ENCODE assay signal across 1 cellular context in genomic region chr3:127685708-127686511, GRCh38.
TF ChIP-seq lines count a peak whose summit lies in the region.

No MANE protein-coding gene starts in this region.

TF ChIP-seq in K562, 482 proteins besides CTCF, POLR2A, EP300 and RAD21:
- TF ChIP-seq PBX2 (CRISPR knock-in tag; IDR thresholded peaks at IDR 0.05; ENCODE audit: low read depth) (no peak), PBX2 (tag; conservative IDR thresholded peaks at IDR 0.05; ENCODE audit: low read depth) (no peak), BCOR (IDR thresholded peaks at IDR 0.05) (0 out of 2 replicates have a peak, but pooled peaks have one; percentile 15), ZNF197 (CRISPR knock-in tag; IDR thresholded peaks at IDR 0.05; ENCODE audit: low read depth) (no peak), KDM2B (CRISPR knock-in tag; IDR thresholded peaks at IDR 0.05) (no peak), ZNF263 (CRISPR knock-in tag; IDR thresholded peaks at IDR 0.05; ENCODE audit: borderline replicate concordance) (no peak), PRDM10 (IDR thresholded peaks at IDR 0.05; ENCODE audit: partially characterized antibody) (peak; percentile 68), TSC22D4 (tag; IDR thresholded peaks at IDR 0.05) (0 out of 2 replicates have a peak, but pooled peaks have one; percentile 41), SMAD1 (IDR thresholded peaks at IDR 0.05; ENCODE audit: low read depth, low read length, partially characterized antibody) (no peak), SIN3B (IDR thresholded peaks at IDR 0.05; ENCODE audit: low read depth) (no peak), ZNF511 (CRISPR knock-in tag; IDR thresholded peaks at IDR 0.05) (no peak), MTA1 (IDR thresholded peaks at IDR 0.05; ENCODE audit: borderline replicate concordance) (peak; percentile 32; the same call in 1 of the 2 replicates), AFF1 (IDR thresholded peaks at IDR 0.05; ENCODE audit: low read depth in 1 of 2, partially characterized antibody in 2 of 2) (no peak), POLR2B (IDR thresholded peaks at IDR 0.05; ENCODE audit: low read depth, partially characterized antibody) (no peak), ZNF24 (IDR thresholded peaks at IDR 0.05) (peak; percentile 95), E2F5 (CRISPR knock-in tag; IDR thresholded peaks at IDR 0.05) (no peak), MBD1 (CRISPR knock-in tag; IDR thresholded peaks at IDR 0.05) (no peak), ZNF561 (CRISPR knock-in tag; conservative IDR thresholded peaks at IDR 0.05) (no peak)
